ENCODE assay signal across 18 cellular contexts in the genomic region with DNA sequence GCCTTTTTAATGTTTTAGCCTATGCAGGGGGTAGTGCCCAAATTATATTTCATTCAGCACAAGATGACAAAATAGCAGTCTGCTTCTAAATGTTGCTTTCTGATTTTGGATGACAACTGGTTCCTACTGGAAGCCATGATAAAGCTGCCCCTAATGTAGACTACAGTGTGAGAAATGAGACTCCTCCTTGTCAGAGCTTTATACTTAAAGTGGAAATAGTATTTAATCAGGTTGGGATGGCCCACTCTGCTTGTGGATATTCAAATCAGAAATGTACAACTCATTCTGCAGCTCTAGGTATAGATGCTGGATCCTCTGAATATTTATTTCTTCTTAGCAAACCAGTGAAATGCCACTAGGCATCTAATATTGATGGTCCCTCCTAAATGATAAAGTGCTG.
"Had no signal": no experiment of that assay in that cellular context is flagged by ENCODE, and none has a peak within 500 bp of the region (broad histone marks: within the 10 kb centered on the region; RNA-seq: fewer than 3 reads in every experiment).

No MANE protein-coding gene starts in this region.

- H3K4me3 Mint-ChIP-seq: activated CD4-positive, alpha-beta memory T cell treated with anti-CD3 and anti-CD28 coated beads, Interleukin-2, amount 10 ng/mL, durations not matched to agents 7 days and 5 days; activated CD8-positive, alpha-beta memory T cell treated with anti-CD3 and anti-CD28 coated beads, Interleukin-2, amount 10 ng/mL, durations not matched to agents 7 days and 5 days; activated naive CD8-positive, alpha-beta T cell; naive thymus-derived CD8-positive, alpha-beta T cell; WTC11 had no signal

- H3K9me3 ChIP-seq: heart left ventricle, pancreas, upper lobe of right lung had no signal

- DNase-seq: activated CD4-positive, alpha-beta memory T cell treated with anti-CD3 and anti-CD28 coated beads, Interleukin-2, amount 10 ng/mL, durations not matched to agents 7 days and 5 days; activated CD4-positive, alpha-beta T cell treated with anti-CD3 and anti-CD28 coated beads for 4 hours; activated CD8-positive, alpha-beta memory T cell treated with anti-CD3 and anti-CD28 coated beads, Interleukin-2, amount 10 ng/mL, durations not matched to agents 7 days and 5 days; caudate nucleus; dorsolateral prefrontal cortex; heart left ventricle; left ventricle myocardium superior; naive thymus-derived CD8-positive, alpha-beta T cell; pancreas; stimulated activated CD8-positive, alpha-beta memory T cell treated with anti-CD3 and anti-CD28 coated beads, Interleukin-4, amount 100 ng/mL, for 48 hours; stimulated activated naive CD4-positive, alpha-beta T cell; T-helper 2 cell; upper lobe of right lung had no signal

- H3K27me3 ChIP-seq: heart left ventricle, pancreas, upper lobe of right lung had no signal

- H3K4me1 ChIP-seq: pancreas, upper lobe of right lung had no signal

- FAIRE-seq: frontal cortex, pancreas, TTC549 had no signal

- H3K36me3 Mint-ChIP-seq: activated CD8-positive, alpha-beta memory T cell treated with anti-CD3 and anti-CD28 coated beads, Interleukin-2, amount 10 ng/mL, durations not matched to agents 7 days and 5 days; activated naive CD8-positive, alpha-beta T cell; naive thymus-derived CD8-positive, alpha-beta T cell; WTC11 had no signal

- H3K27ac Mint-ChIP-seq: activated CD4-positive, alpha-beta memory T cell treated with anti-CD3 and anti-CD28 coated beads, Interleukin-2, amount 10 ng/mL, durations not matched to agents 7 days and 5 days; activated CD8-positive, alpha-beta memory T cell treated with anti-CD3 and anti-CD28 coated beads, Interleukin-2, amount 10 ng/mL, durations not matched to agents 7 days and 5 days; activated naive CD8-positive, alpha-beta T cell; naive thymus-derived CD8-positive, alpha-beta T cell; WTC11 had no signal

- H3K4me3 ChIP-seq: dorsolateral prefrontal cortex, heart left ventricle, pancreas, upper lobe of right lung had no signal

- H3K27me3 Mint-ChIP-seq: activated CD4-positive, alpha-beta memory T cell treated with anti-CD3 and anti-CD28 coated beads, Interleukin-2, amount 10 ng/mL, durations not matched to agents 7 days and 5 days; activated CD8-positive, alpha-beta memory T cell treated with anti-CD3 and anti-CD28 coated beads, Interleukin-2, amount 10 ng/mL, durations not matched to agents 7 days and 5 days; activated naive CD8-positive, alpha-beta T cell; naive thymus-derived CD8-positive, alpha-beta T cell had no signal

- H3K9me3 Mint-ChIP-seq: activated CD4-positive, alpha-beta memory T cell treated with anti-CD3 and anti-CD28 coated beads, Interleukin-2, amount 10 ng/mL, durations not matched to agents 7 days and 5 days; WTC11 had no signal

- ATAC-seq: activated CD8-positive, alpha-beta memory T cell treated with anti-CD3 and anti-CD28 coated beads, Interleukin-2, amount 10 ng/mL, durations not matched to agents 7 days and 5 days; left ventricle myocardium superior; naive thymus-derived CD8-positive, alpha-beta T cell; upper lobe of right lung; WTC11 had no signal

- H3K27ac ChIP-seq: dorsolateral prefrontal cortex, epithelial cell of prostate, heart left ventricle, pancreas, upper lobe of right lung had no signal

- H3K36me3 ChIP-seq: pancreas, upper lobe of right lung had no signal

- H3K4me1 Mint-ChIP-seq: activated CD4-positive, alpha-beta memory T cell treated with anti-CD3 and anti-CD28 coated beads, Interleukin-2, amount 10 ng/mL, durations not matched to agents 7 days and 5 days; activated CD8-positive, alpha-beta memory T cell treated with anti-CD3 and anti-CD28 coated beads, Interleukin-2, amount 10 ng/mL, durations not matched to agents 7 days and 5 days; naive thymus-derived CD8-positive, alpha-beta T cell had no signal
